1 cellular context compared by ENCODE assay signal in the genomic region with DNA sequence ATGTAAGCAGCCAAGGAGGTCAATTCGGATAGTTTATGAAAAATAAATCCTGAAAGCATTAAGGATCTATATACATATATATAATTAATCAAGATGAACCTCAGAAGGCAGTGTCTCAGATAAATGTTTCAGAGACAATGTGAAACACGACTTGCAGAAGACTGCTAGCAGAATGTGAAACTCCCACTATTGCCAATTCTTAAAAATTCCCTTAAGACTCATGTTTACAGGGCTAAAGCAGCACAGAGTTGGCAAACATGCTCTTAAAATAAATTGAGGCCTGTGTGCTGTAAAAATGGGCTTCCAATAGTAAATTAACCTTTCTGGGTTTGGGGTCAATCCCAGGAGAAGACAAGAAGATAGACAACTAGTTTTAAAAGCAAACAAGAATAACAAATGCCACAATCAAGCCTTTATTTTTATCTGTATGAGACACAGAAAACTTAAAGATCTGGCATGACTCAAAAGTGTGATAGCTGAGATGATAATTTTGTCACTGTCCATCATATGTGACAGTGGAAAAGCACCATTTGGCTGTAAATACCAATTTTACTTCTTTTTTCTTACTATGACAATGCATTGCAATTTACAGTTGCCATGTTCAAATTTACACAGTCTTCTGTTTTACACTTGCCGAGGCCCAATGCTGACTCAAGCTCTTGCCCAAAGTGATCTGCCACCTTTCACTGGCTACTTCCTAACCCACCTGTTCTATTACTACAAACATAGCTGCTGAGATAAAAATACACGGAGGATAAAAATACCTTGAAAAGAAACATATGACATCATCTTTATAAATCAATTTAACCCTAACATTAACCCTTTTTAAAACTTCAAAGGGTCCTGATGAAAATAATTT.
A peak's percentile ranks its signal among the peaks of the same experiment; 100 is the strongest.
TF ChIP-seq lines count a peak whose summit lies in the region.

No MANE protein-coding gene starts in this region.

TF ChIP-seq in GM12878, 131 proteins besides CTCF, POLR2A, EP300 and RAD21 (continued from another document):
- TF ChIP-seq, protein P1, sequence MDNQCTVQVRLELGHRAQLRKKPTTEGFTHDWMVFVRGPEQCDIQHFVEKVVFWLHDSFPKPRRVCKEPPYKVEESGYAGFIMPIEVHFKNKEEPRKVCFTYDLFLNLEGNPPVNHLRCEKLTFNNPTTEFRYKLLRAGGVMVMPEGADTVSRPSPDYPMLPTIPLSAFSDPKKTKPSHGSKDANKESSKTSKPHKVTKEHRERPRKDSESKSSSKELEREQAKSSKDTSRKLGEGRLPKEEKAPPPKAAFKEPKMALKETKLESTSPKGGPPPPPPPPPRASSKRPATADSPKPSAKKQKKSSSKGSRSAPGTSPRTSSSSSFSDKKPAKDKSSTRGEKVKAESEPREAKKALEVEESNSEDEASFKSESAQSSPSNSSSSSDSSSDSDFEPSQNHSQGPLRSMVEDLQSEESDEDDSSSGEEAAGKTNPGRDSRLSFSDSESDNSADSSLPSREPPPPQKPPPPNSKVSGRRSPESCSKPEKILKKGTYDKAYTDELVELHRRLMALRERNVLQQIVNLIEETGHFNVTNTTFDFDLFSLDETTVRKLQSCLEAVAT (IDR thresholded peaks at IDR 0.05), result no peak
- TF ChIP-seq RCOR1 (conservative IDR thresholded peaks at IDR 0.05; ENCODE audit: low read depth, low read length) (no peak), CEBPB (IDR thresholded peaks at IDR 0.05; ENCODE audit: borderline replicate concordance in 1 of 2, low read depth in 2 of 2, low read length in 2 of 2) (no peak), ATF7 (IDR thresholded peaks at IDR 0.05; ENCODE audit: low read depth) (peak; percentile 81), SUPT20H (IDR thresholded peaks at IDR 0.05; ENCODE audit: borderline replicate concordance, control insufficient read depth, low read depth, low read length) (no peak), ZNF274 (IDR thresholded peaks at IDR 0.05; ENCODE audit: insufficient read depth, insufficient read length) (no peak), NFYA (IDR thresholded peaks at IDR 0.05; ENCODE audit: borderline replicate concordance, low read depth, low read length) (no peak), KDM1A (IDR thresholded peaks at IDR 0.05; ENCODE audit: borderline replicate concordance) (no peak)
